In the genomic region with DNA sequence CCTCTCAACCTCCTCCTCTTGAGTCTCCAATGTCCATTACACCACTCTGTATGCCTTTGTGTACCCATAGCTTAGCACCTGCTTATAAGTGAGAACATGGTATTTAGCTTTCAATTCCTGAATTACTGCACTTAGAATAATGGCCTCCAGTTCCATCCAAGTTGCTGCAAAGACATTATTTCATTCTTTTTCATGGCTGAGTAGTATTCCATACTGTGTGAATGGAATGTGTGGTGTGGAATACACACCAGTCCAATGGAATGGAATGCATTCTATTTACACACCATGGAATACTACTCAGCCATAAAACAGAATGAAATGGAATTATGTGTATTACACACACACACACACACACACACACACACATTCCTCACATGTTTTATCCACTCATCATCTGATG, we compare ENCODE assay signal across 17 cellular contexts.
DNase-seq lines count a peak whose midpoint lies in the region; ATAC-seq, FAIRE-seq and TF ChIP-seq lines count a peak whose summit lies in the region.
"Had no signal": no experiment of that assay in that cellular context is flagged by ENCODE, and none has a peak within 500 bp of the region (broad histone marks: within the 10 kb centered on the region; RNA-seq: fewer than 3 reads in every experiment).

No MANE protein-coding gene starts in this region.

- H3K4me3 ChIP-seq in HEK293 (ENCODE audit: low read depth, low read length), result no peak overlapping the region
- no peak overlapping the region for H3K4me3 ChIP-seq in keratinocyte (ENCODE audit: control insufficient read depth in 2 of 3, extremely low read depth in 1 of 3, insufficient read depth in 2 of 3, low read depth in 1 of 3, low read length in 3 of 3)
- no peak overlapping the region for H3K4me3 ChIP-seq in WERI-Rb-1 (ENCODE audit: low read depth, low read length)

- CTCF ChIA-PET in HEK293 (lab: Yijun Ruan, JAX), result interaction anchor here (0.7 to 1.8 kb wide), 5 partner anchors 9 to 240 kb away, joined by 3 to 7 read pairs (median 3); no protein-coding TSS in a partner anchor

- H3K9me3 Mint-ChIP-seq in activated naive CD8-positive, alpha-beta T cell (ENCODE audit: low read depth), result no peaks in the 10 kb centered on the region
- peaks cover 8% of the 10 kb centered on the region for H3K9me3 Mint-ChIP-seq in activated naive CD8-positive, alpha-beta T cell treated with anti-CD3 and anti-CD28 coated beads, Interleukin-2, amount 50 U/mL, for 24 hours
- peaks cover 3% of the 10 kb centered on the region for H3K9me3 Mint-ChIP-seq in stimulated activated memory B cell treated with anti-CD40 and anti-IgM and Interleukin-4, amounts not matched to agents 10 μg/mL and 1 μg/mL and 100 μg/mL, for 72 hours
- no peaks in the 10 kb centered on the region for H3K9me3 Mint-ChIP-seq in mesothelial cell of epicardium

- no peaks in the 10 kb centered on the region for H3K36me3 ChIP-seq in HEK293 (ENCODE audit: control insufficient read depth in 2 of 2, insufficient read depth in 1 of 2, low read length in 2 of 2)
- no peaks in the 10 kb centered on the region for H3K36me3 ChIP-seq in keratinocyte (ENCODE audit: control insufficient read depth in 2 of 2, extremely low read depth in 1 of 2, insufficient read depth in 2 of 2, low read length in 2 of 2)
- no peaks in the 10 kb centered on the region for H3K36me3 ChIP-seq in WERI-Rb-1

- no peak overlapping the region for H3K4me3 Mint-ChIP-seq in activated naive CD8-positive, alpha-beta T cell
- no peak overlapping the region for H3K4me3 Mint-ChIP-seq in activated naive CD8-positive, alpha-beta T cell treated with anti-CD3 and anti-CD28 coated beads, Interleukin-2, amount 50 U/mL, for 24 hours
- no peak overlapping the region for H3K4me3 Mint-ChIP-seq in stimulated activated memory B cell treated with anti-CD40 and anti-IgM and Interleukin-4, amounts not matched to agents 10 μg/mL and 1 μg/mL and 100 μg/mL, for 72 hours
- no peak overlapping the region for H3K4me3 Mint-ChIP-seq in mesothelial cell of epicardium
- H3K4me3 Mint-ChIP-seq: CD4-positive, alpha-beta memory T cell had no signal

- no peak for ATAC-seq in activated naive CD8-positive, alpha-beta T cell treated with anti-CD3 and anti-CD28 coated beads, Interleukin-2, amount 50 U/mL, for 24 hours
- no peak for ATAC-seq in stimulated activated memory B cell treated with anti-CD40 and anti-IgM and Interleukin-4, amounts not matched to agents 10 μg/mL and 1 μg/mL and 100 μg/mL, for 72 hours
- ATAC-seq: HCT116 had no signal

- no peak overlapping the region for H3K27ac ChIP-seq in HEK293 (ENCODE audit: extremely low read depth, low read depth, low read length)
- H3K27ac ChIP-seq in keratinocyte (ENCODE audit: control insufficient read depth, insufficient read depth, low read length), result no peak overlapping the region
- no peak overlapping the region for H3K27ac ChIP-seq in WERI-Rb-1
- H3K27ac ChIP-seq: C4-2B had no signal

- no peaks in the 10 kb centered on the region for H4K20me1 ChIP-seq in keratinocyte (ENCODE audit: control insufficient read depth, extremely low read depth, insufficient read depth, low read length)

- H3K9ac ChIP-seq in keratinocyte (ENCODE audit: control insufficient read depth, extremely low read depth, insufficient read depth, low read length), result no peak overlapping the region

- H3K36me3 Mint-ChIP-seq in activated naive CD8-positive, alpha-beta T cell, result peaks cover 27% of the 10 kb centered on the region
- H3K36me3 Mint-ChIP-seq in activated naive CD8-positive, alpha-beta T cell treated with anti-CD3 and anti-CD28 coated beads, Interleukin-2, amount 50 U/mL, for 24 hours (ENCODE audit: low read depth), result peaks cover 46% of the 10 kb centered on the region
- peaks cover 6% of the 10 kb centered on the region for H3K36me3 Mint-ChIP-seq in stimulated activated memory B cell treated with anti-CD40 and anti-IgM and Interleukin-4, amounts not matched to agents 10 μg/mL and 1 μg/mL and 100 μg/mL, for 72 hours
- H3K36me3 Mint-ChIP-seq in mesothelial cell of epicardium, result peaks cover 2% of the 10 kb centered on the region
- H3K36me3 Mint-ChIP-seq: CD4-positive, alpha-beta memory T cell had no signal

- H3K27ac Mint-ChIP-seq in activated naive CD8-positive, alpha-beta T cell, result peak overlapping the region; percentile 93
- no peak overlapping the region for H3K27ac Mint-ChIP-seq in activated naive CD8-positive, alpha-beta T cell treated with anti-CD3 and anti-CD28 coated beads, Interleukin-2, amount 50 U/mL, for 24 hours
- H3K27ac Mint-ChIP-seq in stimulated activated memory B cell treated with anti-CD40 and anti-IgM and Interleukin-4, amounts not matched to agents 10 μg/mL and 1 μg/mL and 100 μg/mL, for 72 hours, result peak overlapping the region; percentile 61
- no peak overlapping the region for H3K27ac Mint-ChIP-seq in mesothelial cell of epicardium

- TF ChIP-seq CTCF in HEK293 (tag by site-specific recombination; IDR thresholded peaks at IDR 0.05) (no peak), keratinocyte (optimal IDR thresholded peaks at IDR 0.05 in 1 of 3, IDR thresholded peaks at IDR 0.05 in 1 of 3, conservative IDR thresholded peaks at IDR 0.05 in 1 of 3; ENCODE audit: extremely low read depth in 1 of 3, insufficient read depth in 2 of 3, low read length in 3 of 3) (no peak), WERI-Rb-1 (IDR thresholded peaks at IDR 0.05; ENCODE audit: low read depth, low read length) (no peak), mesothelial cell of epicardium (IDR thresholded peaks at IDR 0.05; ENCODE audit: unreplicated experiment) (no peak)

- peaks cover 14% of the 10 kb centered on the region for H3K4me1 ChIP-seq in HEK293 (ENCODE audit: control insufficient read depth, insufficient read depth, low read length)
- H3K4me1 ChIP-seq in keratinocyte (ENCODE audit: control insufficient read depth, extremely low read depth, insufficient read depth, low read length), result peaks cover 23% of the 10 kb centered on the region

- dilution Hi-C loops in keratinocyte (cut with MboI; ENCODE audit: extremely low pct_ligation_motif_present, low sequenced_read_pairs), result no loop called here

- peaks cover 87% of the 10 kb centered on the region for H3K4me1 Mint-ChIP-seq in activated naive CD8-positive, alpha-beta T cell (ENCODE audit: low read depth)
- peaks cover 87% of the 10 kb centered on the region for H3K4me1 Mint-ChIP-seq in activated naive CD8-positive, alpha-beta T cell treated with anti-CD3 and anti-CD28 coated beads, Interleukin-2, amount 50 U/mL, for 24 hours
- H3K4me1 Mint-ChIP-seq in stimulated activated memory B cell treated with anti-CD40 and anti-IgM and Interleukin-4, amounts not matched to agents 10 μg/mL and 1 μg/mL and 100 μg/mL, for 72 hours, result peaks cover 58% of the 10 kb centered on the region
- H3K4me1 Mint-ChIP-seq in mesothelial cell of epicardium, result peaks cover 53% of the 10 kb centered on the region

- H2AFZ ChIP-seq in keratinocyte (ENCODE audit: control insufficient read depth, low read length), result no peak overlapping the region

- H3K27me3 ChIP-seq in keratinocyte (ENCODE audit: control insufficient read depth, extremely low read depth, insufficient read depth, low read length) (no peaks in the 10 kb centered on the region), WERI-Rb-1 (ENCODE audit: insufficient read depth, low read depth, severe bottlenecking) (no peaks in the 10 kb centered on the region)

- no peaks in the 10 kb centered on the region for H3K79me2 ChIP-seq in keratinocyte (ENCODE audit: control insufficient read depth, insufficient read depth, low read length)

- no peak for DNase-seq in activated naive CD8-positive, alpha-beta T cell treated with anti-CD3 and anti-CD28 coated beads, Interleukin-2, amount 50 U/mL, for 24 hours
- no peak for DNase-seq in keratinocyte (ENCODE audit: low read depth, low spot score)
- DNase-seq in WERI-Rb-1, result no peak
- no peak for DNase-seq in mesothelial cell of epicardium (ENCODE audit: low spot score in 2 of 2, unreplicated experiment in 2 of 2)
- DNase-seq: CD4-positive, alpha-beta memory T cell; DMS153; DMS79; GDM1; GOT3; H7 had no signal

- POLR2A ChIA-PET in HEK293 (lab: Yijun Ruan, JAX), result no interaction called here

- H3K9me3 ChIP-seq in HEK293 (ENCODE audit: control insufficient read depth, insufficient read depth, low read depth, low read length) (no peaks in the 10 kb centered on the region), keratinocyte (ENCODE audit: control insufficient read depth, low read depth, low read length) (no peaks in the 10 kb centered on the region), WERI-Rb-1 (ENCODE audit: severe bottlenecking) (no peaks in the 10 kb centered on the region)

- no peaks in the 10 kb centered on the region for H3K27me3 Mint-ChIP-seq in activated naive CD8-positive, alpha-beta T cell
- H3K27me3 Mint-ChIP-seq in activated naive CD8-positive, alpha-beta T cell treated with anti-CD3 and anti-CD28 coated beads, Interleukin-2, amount 50 U/mL, for 24 hours, result no peaks in the 10 kb centered on the region
- no peaks in the 10 kb centered on the region for H3K27me3 Mint-ChIP-seq in stimulated activated memory B cell treated with anti-CD40 and anti-IgM and Interleukin-4, amounts not matched to agents 10 μg/mL and 1 μg/mL and 100 μg/mL, for 72 hours
- no peaks in the 10 kb centered on the region for H3K27me3 Mint-ChIP-seq in mesothelial cell of epicardium (ENCODE audit: low read depth)
- H3K27me3 Mint-ChIP-seq: CD4-positive, alpha-beta memory T cell had no signal

- no peak overlapping the region for H3K4me2 ChIP-seq in keratinocyte (ENCODE audit: control insufficient read depth, extremely low read depth, insufficient read depth, low read depth, low read length)

- no peaks in the 10 kb centered on the region for H3K9me1 ChIP-seq in keratinocyte (ENCODE audit: control insufficient read depth, extremely low read depth, insufficient read depth, low read length)

- FAIRE-seq in keratinocyte (lab: Jason Lieb, UNC), result peak; percentile 43
- FAIRE-seq: GM12892, GM18507 had no signal

TF ChIP-seq in HEK293, 187 proteins besides CTCF, POLR2A, EP300 and RAD21 (continues in another document):
- TF ChIP-seq, protein P1, sequence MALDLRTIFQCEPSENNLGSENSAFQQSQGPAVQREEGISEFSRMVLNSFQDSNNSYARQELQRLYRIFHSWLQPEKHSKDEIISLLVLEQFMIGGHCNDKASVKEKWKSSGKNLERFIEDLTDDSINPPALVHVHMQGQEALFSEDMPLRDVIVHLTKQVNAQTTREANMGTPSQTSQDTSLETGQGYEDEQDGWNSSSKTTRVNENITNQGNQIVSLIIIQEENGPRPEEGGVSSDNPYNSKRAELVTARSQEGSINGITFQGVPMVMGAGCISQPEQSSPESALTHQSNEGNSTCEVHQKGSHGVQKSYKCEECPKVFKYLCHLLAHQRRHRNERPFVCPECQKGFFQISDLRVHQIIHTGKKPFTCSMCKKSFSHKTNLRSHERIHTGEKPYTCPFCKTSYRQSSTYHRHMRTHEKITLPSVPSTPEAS (tag by site-specific recombination; IDR thresholded peaks at IDR 0.05), result peak; percentile 74
- TF ChIP-seq HOXD13 (CRISPR knock-in tag; IDR thresholded peaks at IDR 0.05; ENCODE audit: borderline replicate concordance), result no peak

Comparison
In these comparisons a context has a peak if more than half of its experiments do, and no peak if none do; other contexts are left out.
1. H3K27ac Mint-ChIP-seq: peak in activated naive CD8-positive, alpha-beta T cell (single experiment) and stimulated activated memory B cell treated with anti-CD40 and anti-IgM and Interleukin-4, amounts not matched to agents 10 μg/mL and 1 μg/mL and 100 μg/mL, for 72 hours (single experiment); none in activated naive CD8-positive, alpha-beta T cell treated with anti-CD3 and anti-CD28 coated beads, Interleukin-2, amount 50 U/mL, for 24 hours (single experiment) and mesothelial cell of epicardium (single experiment).